Comparison of ENCODE assay signal across 2 cellular contexts in the genomic region with DNA sequence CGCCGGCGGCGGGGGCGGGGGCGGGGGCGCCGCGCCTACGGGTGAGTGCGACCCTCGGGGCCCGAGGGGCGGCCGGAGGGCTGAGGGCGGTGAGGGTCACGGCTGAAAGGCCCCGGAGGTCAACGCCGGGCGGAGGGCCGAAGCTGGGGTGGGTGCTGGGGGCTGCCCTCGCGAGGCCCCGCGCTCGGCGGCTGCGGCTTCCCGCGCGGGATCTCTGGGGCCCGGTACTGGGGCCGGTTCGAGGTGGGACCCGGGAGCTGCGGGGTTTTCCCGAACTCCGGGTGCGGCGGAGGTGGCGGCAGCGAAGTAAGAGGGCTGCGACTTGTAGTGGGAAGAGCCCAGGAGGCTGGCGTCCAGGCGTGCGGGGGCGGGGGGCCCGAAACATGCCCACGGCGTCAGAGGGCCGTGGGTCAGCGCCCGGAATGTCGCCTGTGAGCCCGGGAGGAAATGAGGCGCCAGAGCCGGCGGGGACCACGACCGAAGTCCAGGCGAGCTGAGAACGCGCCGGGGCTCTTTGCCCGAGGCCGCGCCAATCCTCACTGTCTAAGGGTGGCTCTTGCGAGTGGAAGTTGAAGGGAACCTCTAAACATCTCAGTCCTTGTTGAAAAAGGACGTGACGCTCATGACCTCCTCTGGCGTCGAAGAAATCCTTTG.
TF ChIP-seq lines count a peak whose summit lies in the region.

No MANE protein-coding gene starts in this region.

TF ChIP-seq in SK-N-SH treated with all-trans-retinoic acid at 6 μM for 48 hours, 23 proteins besides CTCF, POLR2A, EP300 and RAD21 (continued from another document):
- TF ChIP-seq ZFP3 (CRISPR knock-in tag; IDR thresholded peaks at IDR 0.05) (no peak), ZFP30 (CRISPR knock-in tag; IDR thresholded peaks at IDR 0.05) (no peak), SNAI2 (CRISPR knock-in tag; IDR thresholded peaks at IDR 0.05) (no peak), ZC3H10 (CRISPR knock-in tag; IDR thresholded peaks at IDR 0.05) (no peak), ARNTL (CRISPR knock-in tag; IDR thresholded peaks at IDR 0.05; ENCODE audit: borderline replicate concordance, low read depth) (no peak), BACH2 (CRISPR knock-in tag; IDR thresholded peaks at IDR 0.05; ENCODE audit: borderline replicate concordance) (no peak), RARB (CRISPR knock-in tag; IDR thresholded peaks at IDR 0.05) (no peak), GLIS3 (CRISPR knock-in tag; IDR thresholded peaks at IDR 0.05) (no peak), TCF4 (CRISPR knock-in tag; IDR thresholded peaks at IDR 0.05; ENCODE audit: borderline replicate concordance) (no peak)
- TF ChIP-seq, protein P1, sequence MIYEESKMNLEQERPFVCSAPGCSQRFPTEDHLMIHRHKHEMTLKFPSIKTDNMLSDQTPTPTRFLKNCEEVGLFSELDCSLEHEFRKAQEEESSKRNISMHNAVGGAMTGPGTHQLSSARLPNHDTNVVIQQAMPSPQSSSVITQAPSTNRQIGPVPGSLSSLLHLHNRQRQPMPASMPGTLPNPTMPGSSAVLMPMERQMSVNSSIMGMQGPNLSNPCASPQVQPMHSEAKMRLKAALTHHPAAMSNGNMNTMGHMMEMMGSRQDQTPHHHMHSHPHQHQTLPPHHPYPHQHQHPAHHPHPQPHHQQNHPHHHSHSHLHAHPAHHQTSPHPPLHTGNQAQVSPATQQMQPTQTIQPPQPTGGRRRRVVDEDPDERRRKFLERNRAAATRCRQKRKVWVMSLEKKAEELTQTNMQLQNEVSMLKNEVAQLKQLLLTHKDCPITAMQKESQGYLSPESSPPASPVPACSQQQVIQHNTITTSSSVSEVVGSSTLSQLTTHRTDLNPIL (CRISPR knock-in tag; IDR thresholded peaks at IDR 0.05; ENCODE audit: low read depth): no peak
- TF ChIP-seq, protein P2, sequence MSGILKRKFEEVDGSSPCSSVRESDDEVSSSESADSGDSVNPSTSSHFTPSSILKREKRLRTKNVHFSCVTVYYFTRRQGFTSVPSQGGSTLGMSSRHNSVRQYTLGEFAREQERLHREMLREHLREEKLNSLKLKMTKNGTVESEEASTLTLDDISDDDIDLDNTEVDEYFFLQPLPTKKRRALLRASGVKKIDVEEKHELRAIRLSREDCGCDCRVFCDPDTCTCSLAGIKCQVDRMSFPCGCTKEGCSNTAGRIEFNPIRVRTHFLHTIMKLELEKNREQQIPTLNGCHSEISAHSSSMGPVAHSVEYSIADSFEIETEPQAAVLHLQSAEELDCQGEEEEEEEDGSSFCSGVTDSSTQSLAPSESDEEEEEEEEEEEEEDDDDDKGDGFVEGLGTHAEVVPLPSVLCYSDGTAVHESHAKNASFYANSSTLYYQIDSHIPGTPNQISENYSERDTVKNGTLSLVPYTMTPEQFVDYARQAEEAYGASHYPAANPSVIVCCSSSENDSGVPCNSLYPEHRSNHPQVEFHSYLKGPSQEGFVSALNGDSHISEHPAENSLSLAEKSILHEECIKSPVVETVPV (CRISPR knock-in tag; IDR thresholded peaks at IDR 0.05): no peak
- TF ChIP-seq, protein P3, sequence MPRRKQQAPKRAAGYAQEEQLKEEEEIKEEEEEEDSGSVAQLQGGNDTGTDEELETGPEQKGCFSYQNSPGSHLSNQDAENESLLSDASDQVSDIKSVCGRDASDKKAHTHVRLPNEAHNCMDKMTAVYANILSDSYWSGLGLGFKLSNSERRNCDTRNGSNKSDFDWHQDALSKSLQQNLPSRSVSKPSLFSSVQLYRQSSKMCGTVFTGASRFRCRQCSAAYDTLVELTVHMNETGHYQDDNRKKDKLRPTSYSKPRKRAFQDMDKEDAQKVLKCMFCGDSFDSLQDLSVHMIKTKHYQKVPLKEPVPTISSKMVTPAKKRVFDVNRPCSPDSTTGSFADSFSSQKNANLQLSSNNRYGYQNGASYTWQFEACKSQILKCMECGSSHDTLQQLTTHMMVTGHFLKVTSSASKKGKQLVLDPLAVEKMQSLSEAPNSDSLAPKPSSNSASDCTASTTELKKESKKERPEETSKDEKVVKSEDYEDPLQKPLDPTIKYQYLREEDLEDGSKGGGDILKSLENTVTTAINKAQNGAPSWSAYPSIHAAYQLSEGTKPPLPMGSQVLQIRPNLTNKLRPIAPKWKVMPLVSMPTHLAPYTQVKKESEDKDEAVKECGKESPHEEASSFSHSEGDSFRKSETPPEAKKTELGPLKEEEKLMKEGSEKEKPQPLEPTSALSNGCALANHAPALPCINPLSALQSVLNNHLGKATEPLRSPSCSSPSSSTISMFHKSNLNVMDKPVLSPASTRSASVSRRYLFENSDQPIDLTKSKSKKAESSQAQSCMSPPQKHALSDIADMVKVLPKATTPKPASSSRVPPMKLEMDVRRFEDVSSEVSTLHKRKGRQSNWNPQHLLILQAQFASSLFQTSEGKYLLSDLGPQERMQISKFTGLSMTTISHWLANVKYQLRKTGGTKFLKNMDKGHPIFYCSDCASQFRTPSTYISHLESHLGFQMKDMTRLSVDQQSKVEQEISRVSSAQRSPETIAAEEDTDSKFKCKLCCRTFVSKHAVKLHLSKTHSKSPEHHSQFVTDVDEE (CRISPR knock-in tag; IDR thresholded peaks at IDR 0.05): no peak

TF ChIP-seq in neural cell, 6 proteins besides CTCF, POLR2A, EP300 and RAD21 (continued from another document):
- TF ChIP-seq, protein P4, sequence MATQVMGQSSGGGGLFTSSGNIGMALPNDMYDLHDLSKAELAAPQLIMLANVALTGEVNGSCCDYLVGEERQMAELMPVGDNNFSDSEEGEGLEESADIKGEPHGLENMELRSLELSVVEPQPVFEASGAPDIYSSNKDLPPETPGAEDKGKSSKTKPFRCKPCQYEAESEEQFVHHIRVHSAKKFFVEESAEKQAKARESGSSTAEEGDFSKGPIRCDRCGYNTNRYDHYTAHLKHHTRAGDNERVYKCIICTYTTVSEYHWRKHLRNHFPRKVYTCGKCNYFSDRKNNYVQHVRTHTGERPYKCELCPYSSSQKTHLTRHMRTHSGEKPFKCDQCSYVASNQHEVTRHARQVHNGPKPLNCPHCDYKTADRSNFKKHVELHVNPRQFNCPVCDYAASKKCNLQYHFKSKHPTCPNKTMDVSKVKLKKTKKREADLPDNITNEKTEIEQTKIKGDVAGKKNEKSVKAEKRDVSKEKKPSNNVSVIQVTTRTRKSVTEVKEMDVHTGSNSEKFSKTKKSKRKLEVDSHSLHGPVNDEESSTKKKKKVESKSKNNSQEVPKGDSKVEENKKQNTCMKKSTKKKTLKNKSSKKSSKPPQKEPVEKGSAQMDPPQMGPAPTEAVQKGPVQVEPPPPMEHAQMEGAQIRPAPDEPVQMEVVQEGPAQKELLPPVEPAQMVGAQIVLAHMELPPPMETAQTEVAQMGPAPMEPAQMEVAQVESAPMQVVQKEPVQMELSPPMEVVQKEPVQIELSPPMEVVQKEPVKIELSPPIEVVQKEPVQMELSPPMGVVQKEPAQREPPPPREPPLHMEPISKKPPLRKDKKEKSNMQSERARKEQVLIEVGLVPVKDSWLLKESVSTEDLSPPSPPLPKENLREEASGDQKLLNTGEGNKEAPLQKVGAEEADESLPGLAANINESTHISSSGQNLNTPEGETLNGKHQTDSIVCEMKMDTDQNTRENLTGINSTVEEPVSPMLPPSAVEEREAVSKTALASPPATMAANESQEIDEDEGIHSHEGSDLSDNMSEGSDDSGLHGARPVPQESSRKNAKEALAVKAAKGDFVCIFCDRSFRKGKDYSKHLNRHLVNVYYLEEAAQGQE (IDR thresholded peaks at IDR 0.05; ENCODE audit: borderline replicate concordance): no peak
